23 cellular contexts compared by ENCODE assay signal in the genomic region with DNA sequence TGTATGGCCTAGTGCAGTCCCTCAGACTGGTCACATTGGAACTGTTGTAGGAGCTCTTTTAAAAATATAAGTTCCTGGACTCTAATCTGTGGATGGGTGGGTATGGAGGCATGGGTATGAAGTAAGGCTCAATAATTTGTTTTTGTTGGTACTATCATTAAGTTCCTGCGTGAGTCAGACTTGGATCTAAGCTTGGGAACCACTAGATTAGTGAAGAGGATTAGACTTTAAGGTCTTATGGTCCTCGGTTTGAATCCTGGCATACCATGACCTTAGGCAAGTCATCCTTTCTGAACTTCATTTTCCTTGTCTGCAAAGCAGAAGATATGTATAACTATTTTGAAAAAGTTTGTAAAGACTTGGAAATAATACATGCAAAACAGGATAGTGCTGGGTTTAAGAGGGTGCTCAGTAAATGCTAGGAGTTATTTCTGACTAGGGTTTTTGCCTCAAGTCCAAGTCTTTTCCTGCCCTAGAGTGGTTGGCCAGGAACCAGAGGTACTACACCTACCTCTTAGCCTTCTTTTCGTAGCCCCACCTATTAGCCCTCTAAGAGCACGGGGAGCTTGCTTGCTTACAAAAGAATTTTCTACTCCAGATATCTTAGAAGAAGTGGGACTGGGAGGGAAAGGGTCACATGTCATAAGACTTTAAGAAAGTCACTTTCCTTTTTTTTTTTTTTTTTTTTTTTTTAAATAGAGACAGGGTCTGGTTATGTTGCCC. TPM values are rescaled to one million over a fixed set of nuclear protein-coding genes. Genes with fewer than 3 reads are reported as not detected.
DNase-seq lines count a peak whose midpoint lies in the region; ATAC-seq and TF ChIP-seq lines count a peak whose summit lies in the region.
"Had no signal": no experiment of that assay in that cellular context is flagged by ENCODE, and none has a peak within 500 bp of the region (broad histone marks: within the 10 kb centered on the region; RNA-seq: fewer than 3 reads in every experiment).

No MANE protein-coding gene starts in this region.

- peak; percentile 41 for ATAC-seq in lung (ENCODE audit: insufficient read depth, low FRiP score)
- ATAC-seq in GM21529 (IDR thresholded peaks at IDR 0.05; ENCODE audit: unreplicated experiment): no peak
- ATAC-seq in HG02970 (IDR thresholded peaks at IDR 0.05; ENCODE audit: low FRiP score, unreplicated experiment): no peak
- ATAC-seq: CD8-positive, alpha-beta T cell; PC-3 had no signal

- H3K27ac ChIP-seq in lung (ENCODE audit: low read depth in 1 of 2, low read length in 1 of 2): no peak overlapping the region
- no peak overlapping the region for H3K27ac ChIP-seq in smooth muscle cell (ENCODE audit: low read depth)
- H3K27ac ChIP-seq: 22Rv1, C4-2B had no signal

- H2AFZ ChIP-seq in smooth muscle cell (ENCODE audit: low read depth): no peak overlapping the region

- no peaks in the 10 kb centered on the region for H4K20me1 ChIP-seq in smooth muscle cell (ENCODE audit: low read depth)

- no peaks in the 10 kb centered on the region for H3K79me2 ChIP-seq in smooth muscle cell (ENCODE audit: low read depth)

- WGBS in lung, 2 donors: 53 to 83% methylated on average over 4 of the region's 4 CpGs
- WGBS in smooth muscle cell (ENCODE audit: low lambda C conversion rate): 41% methylated on average over 4 of the region's 4 CpGs

- DNase-seq in NCI-H82 (lab: John Stamatoyannopoulos, UW): peak; percentile 13
- DNase-seq in NCI-H82 treated with DMSO at 0.1 percent for 48 hours (lab: John Stamatoyannopoulos, UW; ENCODE audit: unreplicated experiment): no peak
- DNase-seq in amniotic epithelial cell (ENCODE audit: low read depth): peak; percentile 24
- DNase-seq in lung (ENCODE audit: low spot score): peak; percentile 56
- DNase-seq in smooth muscle cell (lab: John Stamatoyannopoulos, UW; ENCODE audit: unreplicated experiment): no peak
- DNase-seq in central memory CD4-positive, alpha-beta T cell: no peak
- DNase-seq: Caco-2; CD8-positive, alpha-beta T cell; DMS 273 treated with DMSO at 0.1 percent for 48 hours; DMS79; NCI-H1092; NCI-H1417 treated with DMSO at 0.1 percent for 48 hours; NCI-H1694 treated with DMSO at 0.1 percent for 48 hours; NCI-H2081 treated with DMSO at 0.1 percent for 48 hours; NCI-H2171 treated with DMSO at 0.1 percent for 48 hours; NCI-H748 treated with DMSO at 0.1 percent for 48 hours; NK-92 treated with Interleukin-12 subunit alpha and Interleukin-12 subunit beta, amount 100 ng/mL, for 24 hours; PC-3; SK-N-SH had no signal

- no peaks in the 10 kb centered on the region for H3K27me3 ChIP-seq in lung (ENCODE audit: control insufficient read depth, insufficient read depth)
- H3K27me3 ChIP-seq in smooth muscle cell (ENCODE audit: low read depth): no peaks in the 10 kb centered on the region

- H3K36me3 ChIP-seq in lung (ENCODE audit: control insufficient read depth in 2 of 2, insufficient read depth in 2 of 2, low read length in 2 of 2) (peaks cover 0 to 10% of the 10 kb centered on the region in 2 donors), smooth muscle cell (ENCODE audit: low read depth) (peaks cover 11% of the 10 kb centered on the region)

- no peaks in the 10 kb centered on the region for H3K4me1 ChIP-seq in lung (ENCODE audit: control insufficient read depth in 2 of 2, insufficient read depth in 2 of 2, low read length in 2 of 2)
- no peaks in the 10 kb centered on the region for H3K4me1 ChIP-seq in smooth muscle cell (ENCODE audit: low read depth)
- H3K4me1 ChIP-seq: Caco-2 had no signal

- H3K4me3 ChIP-seq in lung (no peak overlapping the region), smooth muscle cell (no peak overlapping the region)

- TF ChIP-seq CTCF in lung (IDR thresholded peaks at IDR 0.05; ENCODE audit: control extremely low read depth, extremely low read depth) (no peak), smooth muscle cell (IDR thresholded peaks at IDR 0.05; ENCODE audit: borderline replicate concordance, insufficient read depth, poor library complexity, severe bottlenecking) (no peak)

- H3F3A ChIP-seq in smooth muscle cell (ENCODE audit: low read depth): no peaks in the 10 kb centered on the region

- no peak overlapping the region for H3K9ac ChIP-seq in smooth muscle cell (ENCODE audit: low read depth)
- H3K9ac ChIP-seq: SK-N-SH had no signal

- H3K9me3 ChIP-seq in lung (ENCODE audit: control insufficient read depth in 2 of 2, insufficient read depth in 1 of 2, low read length in 1 of 2) (no peaks in the 10 kb centered on the region), smooth muscle cell (replicated peaks; ENCODE audit: low read depth) (no peaks in the 10 kb centered on the region)
- H3K9me3 ChIP-seq: Caco-2, SK-N-SH had no signal

- no peak overlapping the region for H3K4me2 ChIP-seq in smooth muscle cell
- H3K4me2 ChIP-seq: SK-N-SH had no signal

RNA-seq across cellular contexts. Expression of a gene that starts 38.6 kb away (rescaled TPM):
- total RNA-seq in lung (1 to 10 TPM; 5.9 to 8.6 TPM), smooth muscle cell (5.2 and 6.1 TPM in 2 replicates)
- polyA plus RNA-seq in lung (1 to 10 TPM; 4.4 to 6.8 TPM), smooth muscle cell (5.2 and 5.4 TPM in 2 replicates)

Comparison
In these comparisons a context has a peak if more than half of its experiments do, and no peak if none do; other contexts are left out.
1. DNase-seq: peak in NCI-H82 (single experiment), amniotic epithelial cell (single experiment) and lung (single experiment); none in NCI-H82 treated with DMSO at 0.1 percent for 48 hours (single experiment), smooth muscle cell (single experiment) and central memory CD4-positive, alpha-beta T cell (single experiment).